In genomic region chr3:171541647-171542046, GRCh38 we compare ENCODE assay signal across 33 cellular contexts.
DNase-seq lines count a peak whose midpoint lies in the region; ATAC-seq, FAIRE-seq and TF ChIP-seq lines count a peak whose summit lies in the region.
"Had no signal": no experiment of that assay in that cellular context is flagged by ENCODE, and none has a peak within 500 bp of the region (broad histone marks: within the 10 kb centered on the region; RNA-seq: fewer than 3 reads in every experiment).

No MANE protein-coding gene starts in this region.

- BruUV-seq in K562 (replicated peaks; lab: Mats Ljungman, UMichigan) = no TSS peak

- H3K4me3 ChIP-seq in HEK293 (ENCODE audit: low read depth, low read length) (no peak overlapping the region), K562 (no peak overlapping the region), esophagus muscularis mucosa (no peak overlapping the region), thyroid gland (replicated peaks in 1 of 3) (no peak overlapping the region)
- H3K4me3 ChIP-seq: A549; BLaER1; BLaER1 treated with 17β-estradiol and CSF1 and Interleukin-3, amounts not matched to agents 10 nM and 100 nM had no signal

- H3K9me1 ChIP-seq in K562 (ENCODE audit: control insufficient read depth, insufficient read depth, low read length) = no peaks in the 10 kb centered on the region

- ATAC-seq in K562 = no peak
- ATAC-seq: A549; CD8-positive, alpha-beta T cell had no signal

- TF ChIP-seq EP300 in K562 (IDR thresholded peaks at IDR 0.05; ENCODE audit: low read length) (no peak), esophagus muscularis mucosa (IDR thresholded peaks at IDR 0.05) (no peak)

- H3K9me3 ChIP-seq in HEK293 (ENCODE audit: control insufficient read depth, insufficient read depth, low read depth, low read length) = no peaks in the 10 kb centered on the region
- H3K9me3 ChIP-seq in K562 (replicated peaks; ENCODE audit: control insufficient read depth, insufficient read depth, low read depth, low read length) = no peaks in the 10 kb centered on the region
- no peaks in the 10 kb centered on the region for H3K9me3 ChIP-seq in esophagus muscularis mucosa
- H3K9me3 ChIP-seq in thyroid gland = no peaks in the 10 kb centered on the region
- H3K9me3 ChIP-seq: A549; BE2C; BLaER1; BLaER1 treated with 17β-estradiol and CSF1 and Interleukin-3, amounts not matched to agents 10 nM and 100 nM; Caco-2 had no signal

- DNase-seq in K562 (ENCODE audit: extremely low read depth in 1 of 4, low spot score in 3 of 4) = no peak
- peak; percentile 19 for DNase-seq in esophagus muscularis mucosa (ENCODE audit: extremely low spot score)
- DNase-seq in NCI-H2029 treated with DMSO at 0.1 percent for 48 hours (lab: John Stamatoyannopoulos, UW) = no peak
- no peak for DNase-seq in thyroid gland
- DNase-seq in NCI-H2227 treated with DMSO at 0.1 percent for 48 hours (lab: John Stamatoyannopoulos, UW) = no peak
- DNase-seq: 8988T; ACHN; AML-193; BE2C; C1 segment of cervical spinal cord; Caco-2; Calu3; CD4-positive, alpha-beta memory T cell; CD4-positive, alpha-beta T cell; CD4-positive, CD25-positive, alpha-beta regulatory T cell; CD8-positive, alpha-beta memory T cell; CD8-positive, alpha-beta T cell; COR-L47; DMS 273 treated with DMSO at 0.1 percent for 48 hours; DMS153; DMS53; DMS79; DMS79 treated with DMSO at 0.1 percent for 48 hours; DND-41; EL had no signal

- POLR2A ChIA-PET in HEK293 (lab: Yijun Ruan, JAX) (no interaction called here), K562 (lab: Yijun Ruan, JAX) (no interaction called here)

- no peak overlapping the region for H3K9ac ChIP-seq in K562 (ENCODE audit: insufficient read depth in 1 of 2, low read depth in 2 of 2, low read length in 2 of 2)
- H3K9ac ChIP-seq: BLaER1; BLaER1 treated with 17β-estradiol and CSF1 and Interleukin-3, amounts not matched to agents 10 nM and 100 nM had no signal

- CTCF ChIA-PET in HEK293 (lab: Yijun Ruan, JAX) = no interaction called here
- CTCF ChIA-PET in K562 (lab: Yijun Ruan, JAX; ENCODE audit: low intra/inter-chr PET ratio) = no interaction called here

- intact Hi-C loops in K562 (cut with micrococcal nuclease) (no loop called here), esophagus muscularis mucosa (cut with DNase I) (no loop called here), thyroid gland (cut with DNase I) (no loop called here)

- no peak for FAIRE-seq in K562 (lab: Jason Lieb, UNC)
- FAIRE-seq: A204.1, A549, D721Med had no signal

- H3K36me3 ChIP-seq in HEK293 (ENCODE audit: control insufficient read depth in 2 of 2, insufficient read depth in 1 of 2, low read length in 2 of 2) = no peaks in the 10 kb centered on the region
- H3K36me3 ChIP-seq in K562 (ENCODE audit: control insufficient read depth, insufficient read depth, low read length) = no peaks in the 10 kb centered on the region
- no peaks in the 10 kb centered on the region for H3K36me3 ChIP-seq in esophagus muscularis mucosa
- no peaks in the 10 kb centered on the region for H3K36me3 ChIP-seq in thyroid gland
- H3K36me3 ChIP-seq: BE2C; BLaER1; BLaER1 treated with 17β-estradiol and CSF1 and Interleukin-3, amounts not matched to agents 10 nM and 100 nM had no signal

- peak overlapping the region; percentile 25; the same call in 1 of the 2 replicates for H2AFZ ChIP-seq in K562 (ENCODE audit: low read depth, low read length)

- TF ChIP-seq POLR2A in K562 (conservative IDR thresholded peaks at IDR 0.05) (no peak), esophagus muscularis mucosa (IDR thresholded peaks at IDR 0.05; ENCODE audit: low read depth) (no peak), thyroid gland (IDR thresholded peaks at IDR 0.05) (no peak)

- H3K27ac ChIP-seq in HEK293 (ENCODE audit: extremely low read depth, low read depth, low read length) = no peak overlapping the region
- no peak overlapping the region for H3K27ac ChIP-seq in K562 (ENCODE audit: extremely low read depth, low read depth, low read length)
- no peak overlapping the region for H3K27ac ChIP-seq in esophagus muscularis mucosa (replicated peaks in 1 of 4)
- no peak overlapping the region for H3K27ac ChIP-seq in thyroid gland
- H3K27ac ChIP-seq: 22Rv1; A549; BLaER1; BLaER1 treated with 17β-estradiol and CSF1 and Interleukin-3, amounts not matched to agents 10 nM and 100 nM; C4-2B had no signal

- H3K27me3 ChIP-seq in K562 (ENCODE audit: control insufficient read depth in 2 of 2, insufficient read depth in 2 of 2, low read length in 2 of 2) = no peaks in the 10 kb centered on the region
- no peaks in the 10 kb centered on the region for H3K27me3 ChIP-seq in esophagus muscularis mucosa
- H3K27me3 ChIP-seq in thyroid gland = no peaks in the 10 kb centered on the region
- H3K27me3 ChIP-seq: BE2C; BLaER1; BLaER1 treated with 17β-estradiol and CSF1 and Interleukin-3, amounts not matched to agents 10 nM and 100 nM had no signal

- no peaks in the 10 kb centered on the region for H4K20me1 ChIP-seq in K562 (replicated peaks; ENCODE audit: control insufficient read depth, insufficient read depth, low read length)
- H4K20me1 ChIP-seq: BLaER1; BLaER1 treated with 17β-estradiol and CSF1 and Interleukin-3, amounts not matched to agents 10 nM and 100 nM had no signal

- H3K79me2 ChIP-seq in K562 (ENCODE audit: control insufficient read depth, insufficient read depth, low read length) = no peaks in the 10 kb centered on the region

- no peak for TF ChIP-seq CTCF in HEK293 (tag by site-specific recombination; IDR thresholded peaks at IDR 0.05)
- no peak for TF ChIP-seq CTCF in K562 (IDR thresholded peaks at IDR 0.05 in 2 of 3, conservative IDR thresholded peaks at IDR 0.05 in 1 of 3; ENCODE audit: insufficient read depth in 2 of 3, low read depth in 1 of 3, low read length in 3 of 3)
- TF ChIP-seq CTCF in esophagus muscularis mucosa (IDR thresholded peaks at IDR 0.05) = no peak
- no peak for TF ChIP-seq CTCF in thyroid gland (IDR thresholded peaks at IDR 0.05)

- no peak for TF ChIP-seq RAD21 in K562 (CRISPR knock-in tag; conservative IDR thresholded peaks at IDR 0.05 in 1 of 2, IDR thresholded peaks at IDR 0.05 in 1 of 2)

- in situ Hi-C loops in K562 (cut with MboI) = no loop called here

- no peaks in the 10 kb centered on the region for H3K4me1 ChIP-seq in HEK293 (ENCODE audit: control insufficient read depth, insufficient read depth, low read length)
- H3K4me1 ChIP-seq in K562 (replicated peaks in 1 of 2; ENCODE audit: control insufficient read depth in 2 of 2, insufficient read depth in 2 of 2, low read length in 2 of 2) = peaks cover 0 to 3% of the 10 kb centered on the region in 2 experiments; a peak in 1 of 5 replicates
- no peaks in the 10 kb centered on the region for H3K4me1 ChIP-seq in esophagus muscularis mucosa
- no peaks in the 10 kb centered on the region for H3K4me1 ChIP-seq in thyroid gland
- H3K4me1 ChIP-seq: BLaER1, Caco-2 had no signal

- H3K4me2 ChIP-seq in K562 (ENCODE audit: insufficient read depth, low read length) = no peak overlapping the region
- H3K4me2 ChIP-seq: A549; BLaER1; BLaER1 treated with 17β-estradiol and CSF1 and Interleukin-3, amounts not matched to agents 10 nM and 100 nM had no signal

TF ChIP-seq in HEK293, 187 proteins besides CTCF, POLR2A, EP300 and RAD21:
- TF ChIP-seq ZNF768 (tag by site-specific recombination; IDR thresholded peaks at IDR 0.05) = no peak
- TF ChIP-seq KLF1 (tag by site-specific recombination; IDR thresholded peaks at IDR 0.05) = no peak
- TF ChIP-seq ZNF366 (tag by site-specific recombination; conservative IDR thresholded peaks at IDR 0.05) = peak; percentile 41

TF ChIP-seq in K562, 482 proteins besides CTCF, POLR2A, EP300 and RAD21:
- TF ChIP-seq JUNB (CRISPR knock-in tag; conservative IDR thresholded peaks at IDR 0.05) (no peak), ZNF512 (tag; IDR thresholded peaks at IDR 0.05) (peak; percentile 91), ZNF764 (CRISPR knock-in tag; IDR thresholded peaks at IDR 0.05; ENCODE audit: low read depth) (no peak), NFXL1 (CRISPR knock-in tag; IDR thresholded peaks at IDR 0.05) (no peak), PRPF4 (IDR thresholded peaks at IDR 0.05; ENCODE audit: insufficient read depth, low read depth, low read length, poor library complexity, severe bottlenecking) (no peak), MIER1 (IDR thresholded peaks at IDR 0.05; ENCODE audit: low read depth) (no peak), POLR2G (IDR thresholded peaks at IDR 0.05; ENCODE audit: low read depth, low read length) (no peak)
